In the genomic region with DNA sequence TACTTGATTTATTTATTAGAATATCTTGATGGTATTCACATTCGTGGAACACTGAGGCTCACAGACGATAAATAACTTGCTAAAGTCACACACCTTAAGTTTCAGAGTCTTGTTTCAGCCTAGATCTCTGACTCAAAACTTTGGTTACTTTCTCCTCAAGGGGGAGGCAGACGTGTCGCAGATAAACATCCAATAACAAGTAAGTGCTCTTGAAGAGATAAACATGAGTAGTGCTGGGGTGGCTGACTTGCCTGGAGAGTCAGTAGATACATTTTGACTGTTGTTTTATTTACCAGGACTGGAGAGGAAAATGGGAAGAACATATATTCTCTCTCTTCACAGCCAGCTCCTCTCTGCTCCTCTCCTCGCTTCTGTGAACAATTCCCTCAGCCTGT, we compare ENCODE assay signal across 1 cellular context.
A peak's percentile ranks its signal among the peaks of the same experiment; 100 is the strongest.
TF ChIP-seq lines count a peak whose summit lies in the region.

No MANE protein-coding gene starts in this region.

TF ChIP-seq in K562, 482 proteins besides CTCF, POLR2A, EP300 and RAD21 (continued from another document):
- TF ChIP-seq, protein P1, sequence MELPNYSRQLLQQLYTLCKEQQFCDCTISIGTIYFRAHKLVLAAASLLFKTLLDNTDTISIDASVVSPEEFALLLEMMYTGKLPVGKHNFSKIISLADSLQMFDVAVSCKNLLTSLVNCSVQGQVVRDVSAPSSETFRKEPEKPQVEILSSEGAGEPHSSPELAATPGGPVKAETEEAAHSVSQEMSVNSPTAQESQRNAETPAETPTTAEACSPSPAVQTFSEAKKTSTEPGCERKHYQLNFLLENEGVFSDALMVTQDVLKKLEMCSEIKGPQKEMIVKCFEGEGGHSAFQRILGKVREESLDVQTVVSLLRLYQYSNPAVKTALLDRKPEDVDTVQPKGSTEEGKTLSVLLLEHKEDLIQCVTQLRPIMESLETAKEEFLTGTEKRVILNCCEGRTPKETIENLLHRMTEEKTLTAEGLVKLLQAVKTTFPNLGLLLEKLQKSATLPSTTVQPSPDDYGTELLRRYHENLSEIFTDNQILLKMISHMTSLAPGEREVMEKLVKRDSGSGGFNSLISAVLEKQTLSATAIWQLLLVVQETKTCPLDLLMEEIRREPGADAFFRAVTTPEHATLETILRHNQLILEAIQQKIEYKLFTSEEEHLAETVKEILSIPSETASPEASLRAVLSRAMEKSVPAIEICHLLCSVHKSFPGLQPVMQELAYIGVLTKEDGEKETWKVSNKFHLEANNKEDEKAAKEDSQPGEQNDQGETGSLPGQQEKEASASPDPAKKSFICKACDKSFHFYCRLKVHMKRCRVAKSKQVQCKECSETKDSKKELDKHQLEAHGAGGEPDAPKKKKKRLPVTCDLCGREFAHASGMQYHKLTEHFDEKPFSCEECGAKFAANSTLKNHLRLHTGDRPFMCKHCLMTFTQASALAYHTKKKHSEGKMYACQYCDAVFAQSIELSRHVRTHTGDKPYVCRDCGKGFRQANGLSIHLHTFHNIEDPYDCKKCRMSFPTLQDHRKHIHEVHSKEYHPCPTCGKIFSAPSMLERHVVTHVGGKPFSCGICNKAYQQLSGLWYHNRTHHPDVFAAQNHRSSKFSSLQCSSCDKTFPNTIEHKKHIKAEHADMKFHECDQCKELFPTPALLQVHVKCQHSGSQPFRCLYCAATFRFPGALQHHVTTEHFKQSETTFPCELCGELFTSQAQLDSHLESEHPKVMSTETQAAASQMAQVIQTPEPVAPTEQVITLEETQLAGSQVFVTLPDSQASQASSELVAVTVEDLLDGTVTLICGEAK (IDR thresholded peaks at IDR 0.05) = no peak
- TF ChIP-seq, protein P1 (CRISPR knock-in tag; IDR thresholded peaks at IDR 0.05) = no peak
- TF ChIP-seq ASH1L (IDR thresholded peaks at IDR 0.05; ENCODE audit: borderline replicate concordance, low read depth, partially characterized antibody) (no peak), XRCC5 (IDR thresholded peaks at IDR 0.05; ENCODE audit: low read depth, low read length) (no peak), MTF1 (CRISPR knock-in tag; IDR thresholded peaks at IDR 0.05; ENCODE audit: borderline replicate concordance) (no peak), ZNF668 (CRISPR knock-in tag; IDR thresholded peaks at IDR 0.05) (no peak), ELF4 (CRISPR knock-in tag; IDR thresholded peaks at IDR 0.05) (no peak), SMARCA4 (IDR thresholded peaks at IDR 0.05) (peak; percentile 63; the same call in 1 of the 2 replicates), MTA3 (IDR thresholded peaks at IDR 0.05; ENCODE audit: borderline replicate concordance) (peak; percentile 40; the same call in 1 of the 2 replicates), RHOXF2B (CRISPR knock-in tag; conservative IDR thresholded peaks at IDR 0.05) (no peak), SIN3A (IDR thresholded peaks at IDR 0.05; ENCODE audit: borderline replicate concordance in 2 of 2, control insufficient read depth in 1 of 2, low read depth in 2 of 2, low read length in 2 of 2) (no peak), FOXM1 (IDR thresholded peaks at IDR 0.05; ENCODE audit: low read depth) (no peak), FOXM1 (CRISPR knock-in tag; IDR thresholded peaks at IDR 0.05; ENCODE audit: low read depth) (no peak), FOXK2 (conservative IDR thresholded peaks at IDR 0.05 in 1 of 2, IDR thresholded peaks at IDR 0.05 in 1 of 2; ENCODE audit: low read depth in 2 of 2) (peak; percentile 94 to 95), BRD9 (IDR thresholded peaks at IDR 0.05; ENCODE audit: low read depth, partially characterized antibody) (no peak), ZNF431 (CRISPR knock-in tag; IDR thresholded peaks at IDR 0.05) (no peak), ZKSCAN8 (CRISPR knock-in tag; IDR thresholded peaks at IDR 0.05) (no peak), SRSF3 (IDR thresholded peaks at IDR 0.05; ENCODE audit: insufficient read depth, low read length) (no peak), TAL1 (IDR thresholded peaks at IDR 0.05) (peak; percentile 49; the same call in 1 of the 2 replicates), MYC (IDR thresholded peaks at IDR 0.05; ENCODE audit: low read depth, low read length) (no peak), MYC (CRISPR knock-in tag; IDR thresholded peaks at IDR 0.05; ENCODE audit: borderline replicate concordance, low read depth) (no peak), ZNF347 (CRISPR knock-in tag; IDR thresholded peaks at IDR 0.05; ENCODE audit: low read depth) (no peak), ZNF143 (CRISPR knock-in tag; IDR thresholded peaks at IDR 0.05) (no peak), DIDO1 (tag; IDR thresholded peaks at IDR 0.05; ENCODE audit: low read depth) (no peak), BCOR (IDR thresholded peaks at IDR 0.05) (no peak), MAFK (IDR thresholded peaks at IDR 0.05; ENCODE audit: low read length) (no peak), DDX20 (tag; IDR thresholded peaks at IDR 0.05; ENCODE audit: low read depth) (no peak), PTBP1 (IDR thresholded peaks at IDR 0.05; ENCODE audit: low read depth, low read length) (no peak), GATAD2A (IDR thresholded peaks at IDR 0.05) (no peak), ZNF561 (CRISPR knock-in tag; conservative IDR thresholded peaks at IDR 0.05) (no peak)
- TF ChIP-seq, protein P2, sequence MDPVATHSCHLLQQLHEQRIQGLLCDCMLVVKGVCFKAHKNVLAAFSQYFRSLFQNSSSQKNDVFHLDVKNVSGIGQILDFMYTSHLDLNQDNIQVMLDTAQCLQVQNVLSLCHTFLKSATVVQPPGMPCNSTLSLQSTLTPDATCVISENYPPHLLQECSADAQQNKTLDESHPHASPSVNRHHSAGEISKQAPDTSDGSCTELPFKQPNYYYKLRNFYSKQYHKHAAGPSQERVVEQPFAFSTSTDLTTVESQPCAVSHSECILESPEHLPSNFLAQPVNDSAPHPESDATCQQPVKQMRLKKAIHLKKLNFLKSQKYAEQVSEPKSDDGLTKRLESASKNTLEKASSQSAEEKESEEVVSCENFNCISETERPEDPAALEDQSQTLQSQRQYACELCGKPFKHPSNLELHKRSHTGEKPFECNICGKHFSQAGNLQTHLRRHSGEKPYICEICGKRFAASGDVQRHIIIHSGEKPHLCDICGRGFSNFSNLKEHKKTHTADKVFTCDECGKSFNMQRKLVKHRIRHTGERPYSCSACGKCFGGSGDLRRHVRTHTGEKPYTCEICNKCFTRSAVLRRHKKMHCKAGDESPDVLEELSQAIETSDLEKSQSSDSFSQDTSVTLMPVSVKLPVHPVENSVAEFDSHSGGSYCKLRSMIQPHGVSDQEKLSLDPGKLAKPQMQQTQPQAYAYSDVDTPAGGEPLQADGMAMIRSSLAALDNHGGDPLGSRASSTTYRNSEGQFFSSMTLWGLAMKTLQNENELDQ (CRISPR knock-in tag; IDR thresholded peaks at IDR 0.05; ENCODE audit: borderline replicate concordance) = no peak
- TF ChIP-seq, protein P3, sequence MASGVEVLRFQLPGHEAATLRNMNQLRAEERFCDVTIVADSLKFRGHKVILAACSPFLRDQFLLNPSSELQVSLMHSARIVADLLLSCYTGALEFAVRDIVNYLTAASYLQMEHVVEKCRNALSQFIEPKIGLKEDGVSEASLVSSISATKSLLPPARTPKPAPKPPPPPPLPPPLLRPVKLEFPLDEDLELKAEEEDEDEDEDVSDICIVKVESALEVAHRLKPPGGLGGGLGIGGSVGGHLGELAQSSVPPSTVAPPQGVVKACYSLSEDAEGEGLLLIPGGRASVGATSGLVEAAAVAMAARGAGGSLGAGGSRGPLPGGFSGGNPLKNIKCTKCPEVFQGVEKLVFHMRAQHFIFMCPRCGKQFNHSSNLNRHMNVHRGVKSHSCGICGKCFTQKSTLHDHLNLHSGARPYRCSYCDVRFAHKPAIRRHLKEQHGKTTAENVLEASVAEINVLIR (CRISPR knock-in tag; IDR thresholded peaks at IDR 0.05) = no peak
- TF ChIP-seq, protein P4, sequence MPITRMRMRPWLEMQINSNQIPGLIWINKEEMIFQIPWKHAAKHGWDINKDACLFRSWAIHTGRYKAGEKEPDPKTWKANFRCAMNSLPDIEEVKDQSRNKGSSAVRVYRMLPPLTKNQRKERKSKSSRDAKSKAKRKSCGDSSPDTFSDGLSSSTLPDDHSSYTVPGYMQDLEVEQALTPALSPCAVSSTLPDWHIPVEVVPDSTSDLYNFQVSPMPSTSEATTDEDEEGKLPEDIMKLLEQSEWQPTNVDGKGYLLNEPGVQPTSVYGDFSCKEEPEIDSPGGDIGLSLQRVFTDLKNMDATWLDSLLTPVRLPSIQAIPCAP (CRISPR knock-in tag; IDR thresholded peaks at IDR 0.05; ENCODE audit: borderline replicate concordance) = no peak
- TF ChIP-seq, protein P5, sequence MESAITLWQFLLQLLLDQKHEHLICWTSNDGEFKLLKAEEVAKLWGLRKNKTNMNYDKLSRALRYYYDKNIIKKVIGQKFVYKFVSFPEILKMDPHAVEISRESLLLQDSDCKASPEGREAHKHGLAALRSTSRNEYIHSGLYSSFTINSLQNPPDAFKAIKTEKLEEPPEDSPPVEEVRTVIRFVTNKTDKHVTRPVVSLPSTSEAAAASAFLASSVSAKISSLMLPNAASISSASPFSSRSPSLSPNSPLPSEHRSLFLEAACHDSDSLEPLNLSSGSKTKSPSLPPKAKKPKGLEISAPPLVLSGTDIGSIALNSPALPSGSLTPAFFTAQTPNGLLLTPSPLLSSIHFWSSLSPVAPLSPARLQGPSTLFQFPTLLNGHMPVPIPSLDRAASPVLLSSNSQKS (CRISPR knock-in tag; IDR thresholded peaks at IDR 0.05) = no peak
- TF ChIP-seq, protein P6, sequence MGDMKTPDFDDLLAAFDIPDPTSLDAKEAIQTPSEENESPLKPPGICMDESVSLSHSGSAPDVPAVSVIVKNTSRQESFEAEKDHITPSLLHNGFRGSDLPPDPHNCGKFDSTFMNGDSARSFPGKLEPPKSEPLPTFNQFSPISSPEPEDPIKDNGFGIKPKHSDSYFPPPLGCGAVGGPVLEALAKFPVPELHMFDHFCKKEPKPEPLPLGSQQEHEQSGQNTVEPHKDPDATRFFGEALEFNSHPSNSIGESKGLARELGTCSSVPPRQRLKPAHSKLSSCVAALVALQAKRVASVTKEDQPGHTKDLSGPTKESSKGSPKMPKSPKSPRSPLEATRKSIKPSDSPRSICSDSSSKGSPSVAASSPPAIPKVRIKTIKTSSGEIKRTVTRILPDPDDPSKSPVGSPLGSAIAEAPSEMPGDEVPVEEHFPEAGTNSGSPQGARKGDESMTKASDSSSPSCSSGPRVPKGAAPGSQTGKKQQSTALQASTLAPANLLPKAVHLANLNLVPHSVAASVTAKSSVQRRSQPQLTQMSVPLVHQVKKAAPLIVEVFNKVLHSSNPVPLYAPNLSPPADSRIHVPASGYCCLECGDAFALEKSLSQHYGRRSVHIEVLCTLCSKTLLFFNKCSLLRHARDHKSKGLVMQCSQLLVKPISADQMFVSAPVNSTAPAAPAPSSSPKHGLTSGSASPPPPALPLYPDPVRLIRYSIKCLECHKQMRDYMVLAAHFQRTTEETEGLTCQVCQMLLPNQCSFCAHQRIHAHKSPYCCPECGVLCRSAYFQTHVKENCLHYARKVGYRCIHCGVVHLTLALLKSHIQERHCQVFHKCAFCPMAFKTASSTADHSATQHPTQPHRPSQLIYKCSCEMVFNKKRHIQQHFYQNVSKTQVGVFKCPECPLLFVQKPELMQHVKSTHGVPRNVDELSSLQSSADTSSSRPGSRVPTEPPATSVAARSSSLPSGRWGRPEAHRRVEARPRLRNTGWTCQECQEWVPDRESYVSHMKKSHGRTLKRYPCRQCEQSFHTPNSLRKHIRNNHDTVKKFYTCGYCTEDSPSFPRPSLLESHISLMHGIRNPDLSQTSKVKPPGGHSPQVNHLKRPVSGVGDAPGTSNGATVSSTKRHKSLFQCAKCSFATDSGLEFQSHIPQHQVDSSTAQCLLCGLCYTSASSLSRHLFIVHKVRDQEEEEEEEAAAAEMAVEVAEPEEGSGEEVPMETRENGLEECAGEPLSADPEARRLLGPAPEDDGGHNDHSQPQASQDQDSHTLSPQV (IDR thresholded peaks at IDR 0.05) = no peak
- TF ChIP-seq, protein P7, sequence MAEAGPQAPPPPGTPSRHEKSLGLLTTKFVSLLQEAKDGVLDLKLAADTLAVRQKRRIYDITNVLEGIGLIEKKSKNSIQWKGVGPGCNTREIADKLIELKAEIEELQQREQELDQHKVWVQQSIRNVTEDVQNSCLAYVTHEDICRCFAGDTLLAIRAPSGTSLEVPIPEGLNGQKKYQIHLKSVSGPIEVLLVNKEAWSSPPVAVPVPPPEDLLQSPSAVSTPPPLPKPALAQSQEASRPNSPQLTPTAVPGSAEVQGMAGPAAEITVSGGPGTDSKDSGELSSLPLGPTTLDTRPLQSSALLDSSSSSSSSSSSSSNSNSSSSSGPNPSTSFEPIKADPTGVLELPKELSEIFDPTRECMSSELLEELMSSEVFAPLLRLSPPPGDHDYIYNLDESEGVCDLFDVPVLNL (CRISPR knock-in tag; IDR thresholded peaks at IDR 0.05; ENCODE audit: low read depth) = no peak
